In the genomic region with DNA sequence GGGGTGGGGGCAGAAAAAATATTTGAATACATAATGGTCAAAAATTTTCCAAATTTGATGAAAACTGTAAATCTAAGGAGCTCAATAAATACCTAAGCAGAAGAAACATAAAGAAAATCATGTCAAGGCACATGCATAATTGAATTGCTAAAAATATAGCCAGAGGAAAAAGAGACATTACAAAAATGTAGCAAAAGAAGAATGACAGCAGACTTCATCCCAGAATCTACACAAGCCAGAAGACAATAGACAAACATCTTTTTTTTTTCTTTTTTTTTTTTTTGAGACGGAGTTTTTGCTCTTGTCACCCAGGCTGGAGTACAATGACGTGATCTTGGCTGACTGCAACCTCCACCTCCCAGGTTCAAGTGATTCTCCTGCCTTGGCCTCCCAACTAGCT, we compare ENCODE assay signal across 20 cellular contexts.
DNase-seq lines count a peak whose midpoint lies in the region; ATAC-seq, FAIRE-seq and TF ChIP-seq lines count a peak whose summit lies in the region.
"Had no signal": no experiment of that assay in that cellular context is flagged by ENCODE, and none has a peak within 500 bp of the region (broad histone marks: within the 10 kb centered on the region; RNA-seq: fewer than 3 reads in every experiment).

No MANE protein-coding gene starts in this region.

- H3K4me1 ChIP-seq in A549: no peaks in the 10 kb centered on the region
- no peaks in the 10 kb centered on the region for H3K4me1 ChIP-seq in HEK293 (ENCODE audit: control insufficient read depth, insufficient read depth, low read length)
- H3K4me1 ChIP-seq in adipocyte (ENCODE audit: control insufficient read depth, insufficient read depth, low read length): no peaks in the 10 kb centered on the region
- H3K4me1 ChIP-seq: BLaER1, Caco-2, HAP-1 had no signal

- in situ Hi-C loops in GM13976 (cut with MboI; ENCODE audit: low sequenced_read_pairs, unreplicated experiment): no loop called here

- no peak for FAIRE-seq in A549 (lab: Jason Lieb, UNC)
- FAIRE-seq: G401.6, GM18507 had no signal

- no peak overlapping the region for H3K4me3 ChIP-seq in A549
- H3K4me3 ChIP-seq in HEK293 (ENCODE audit: low read depth, low read length): no peak overlapping the region
- H3K4me3 ChIP-seq in adipocyte (ENCODE audit: low read length): peak overlapping the region; percentile 41
- no peak overlapping the region for H3K4me3 ChIP-seq in H7 (ENCODE audit: insufficient read depth, low read depth, low read length)
- H3K4me3 ChIP-seq: BLaER1, GM23338, HAP-1 had no signal

- CTCF ChIA-PET in A549 (lab: Yijun Ruan, JAX) (interaction anchor here (0.6 to 5.6 kb wide), 12 partner anchors 9 to 1177 kb away, joined by 3 to 27 read pairs (median 4); no protein-coding TSS in a partner anchor), HEK293 (lab: Yijun Ruan, JAX) (interaction anchor here (0.8 to 2.9 kb wide), 8 partner anchors 8 to 978 kb away, joined by 3 to 10 read pairs (median 5); no protein-coding TSS in a partner anchor)

- TF ChIP-seq EP300 in A549 (IDR thresholded peaks at IDR 0.05): no peak

- no peak overlapping the region for H3K4me3 Mint-ChIP-seq in central memory CD8-positive, alpha-beta T cell
- H3K4me3 Mint-ChIP-seq: B cell; CD4-positive, CD25-positive, alpha-beta regulatory T cell; CD8-positive, alpha-beta T cell; GM23338 had no signal

- H3K27me3 ChIP-seq in adipocyte (replicated peaks; ENCODE audit: control insufficient read depth, insufficient read depth, low read length): no peaks in the 10 kb centered on the region
- no peaks in the 10 kb centered on the region for H3K27me3 ChIP-seq in H7 (ENCODE audit: control insufficient read depth, insufficient read depth, low read length)
- H3K27me3 ChIP-seq: BLaER1 had no signal

- no peak for ATAC-seq in A549
- ATAC-seq in central memory CD8-positive, alpha-beta T cell (replicated peaks; ENCODE audit: extremely low read depth, poor library complexity, severe bottlenecking): no peak
- ATAC-seq: CD8-positive, alpha-beta T cell; GM23338 had no signal

- peak overlapping the region; percentile 65 for H3K27ac Mint-ChIP-seq in central memory CD8-positive, alpha-beta T cell (ENCODE audit: low read depth)
- H3K27ac Mint-ChIP-seq: B cell; CD4-positive, CD25-positive, alpha-beta regulatory T cell; CD8-positive, alpha-beta T cell; GM23338 had no signal

- DNase-seq in A549 (ENCODE audit: low read depth in 1 of 2, low spot score in 1 of 2): no peak
- DNase-seq in adipocyte (ENCODE audit: low read depth): no peak
- DNase-seq in central memory CD8-positive, alpha-beta T cell (ENCODE audit: low spot score in 2 of 2): no peak
- DNase-seq in GM13976 (ENCODE audit: low spot score): no peak
- no peak for DNase-seq in NCI-H1048 (lab: John Stamatoyannopoulos, UW)
- no peak for DNase-seq in retina
- no peak for DNase-seq in H7
- DNase-seq: Caco-2; CD4-positive, CD25-positive, alpha-beta regulatory T cell; CD8-positive, alpha-beta T cell; DMS153; DND-41 had no signal

- TF ChIP-seq CTCF in A549 (IDR thresholded peaks at IDR 0.05) (no peak), HEK293 (tag by site-specific recombination; IDR thresholded peaks at IDR 0.05) (no peak), GM13976 (IDR thresholded peaks at IDR 0.05; ENCODE audit: borderline replicate concordance, control extremely low read depth, extremely low read depth, insufficient read depth, missing control alignments) (no peak)

- POLR2A ChIA-PET in A549 (lab: Yijun Ruan, JAX) (no interaction called here), HEK293 (lab: Yijun Ruan, JAX) (interaction anchor here (0.5 kb wide), 1 partner anchor 287 kb away, joined by 3 read pairs; no protein-coding TSS in a partner anchor)

- H3K4me2 ChIP-seq in A549: no peak overlapping the region
- H3K4me2 ChIP-seq: BLaER1, GM23338 had no signal

- H3K36me3 ChIP-seq in HEK293 (ENCODE audit: control insufficient read depth in 2 of 2, insufficient read depth in 1 of 2, low read length in 2 of 2) (peaks cover 62 to 88% of the 10 kb centered on the region in 2 experiments), adipocyte (ENCODE audit: control insufficient read depth, insufficient read depth, low read length, severe bottlenecking) (peaks cover 94% of the 10 kb centered on the region), H7 (replicated peaks; ENCODE audit: control insufficient read depth, insufficient read depth, low read length) (peaks cover 10% of the 10 kb centered on the region)

- no peak for TF ChIP-seq POLR2A in A549 (IDR thresholded peaks at IDR 0.05; ENCODE audit: low read length)

- H3K27me3 Mint-ChIP-seq in central memory CD8-positive, alpha-beta T cell: no peaks in the 10 kb centered on the region
- H3K27me3 Mint-ChIP-seq: B cell had no signal

- no peak overlapping the region for H3K27ac ChIP-seq in A549
- no peak overlapping the region for H3K27ac ChIP-seq in HEK293 (ENCODE audit: extremely low read depth, low read depth, low read length)
- H3K27ac ChIP-seq: BLaER1, C4-2B had no signal

- H3K9me3 ChIP-seq in A549: peaks cover 71% of the 10 kb centered on the region
- H3K9me3 ChIP-seq in HEK293 (ENCODE audit: control insufficient read depth, insufficient read depth, low read depth, low read length): peaks cover 3% of the 10 kb centered on the region; the same call in 1 of the 2 replicates
- H3K9me3 ChIP-seq in adipocyte (ENCODE audit: control insufficient read depth, low read length): peaks cover 58% of the 10 kb centered on the region

- peaks cover 84% of the 10 kb centered on the region for H3K36me3 Mint-ChIP-seq in central memory CD8-positive, alpha-beta T cell (ENCODE audit: insufficient read depth)

- H3K9me3 Mint-ChIP-seq in central memory CD8-positive, alpha-beta T cell: no peaks in the 10 kb centered on the region

- 94% methylated on average over 2 of the region's 2 CpGs for WGBS in A549 (ENCODE audit: missing lambda C conversion rate)

- no peak for TF ChIP-seq RAD21 in A549 (conservative IDR thresholded peaks at IDR 0.05 in 1 of 2, IDR thresholded peaks at IDR 0.05 in 1 of 2)

- no peak overlapping the region for H3K9ac ChIP-seq in adipocyte (ENCODE audit: low read length)
- H3K9ac ChIP-seq: BLaER1 had no signal

- peaks cover 5% of the 10 kb centered on the region for H3K4me1 Mint-ChIP-seq in central memory CD8-positive, alpha-beta T cell
- H3K4me1 Mint-ChIP-seq: B cell, GM23338 had no signal

TF ChIP-seq in A549, 52 proteins besides CTCF, POLR2A, EP300 and RAD21:
- no peak for TF ChIP-seq CHD2 (IDR thresholded peaks at IDR 0.05; ENCODE audit: low read length, partially characterized antibody)
- TF ChIP-seq KDM1A (IDR thresholded peaks at IDR 0.05; ENCODE audit: low read depth): 0 out of 2 replicates have a peak, but pooled peaks have one; percentile 34
- TF ChIP-seq BCL3 (IDR thresholded peaks at IDR 0.05): no peak
- TF ChIP-seq JUN (IDR thresholded peaks at IDR 0.05): no peak

TF ChIP-seq in HEK293, 187 proteins besides CTCF, POLR2A, EP300 and RAD21:
- TF ChIP-seq ZNF549 (tag by site-specific recombination; IDR thresholded peaks at IDR 0.05): no peak
- TF ChIP-seq SETDB1 (IDR thresholded peaks at IDR 0.05; ENCODE audit: insufficient read length, low read length): peak; percentile 40
- no peak for TF ChIP-seq MZF1 (tag by site-specific recombination; IDR thresholded peaks at IDR 0.05; ENCODE audit: borderline replicate concordance)
